12 cellular contexts compared by ENCODE assay signal in the genomic region with DNA sequence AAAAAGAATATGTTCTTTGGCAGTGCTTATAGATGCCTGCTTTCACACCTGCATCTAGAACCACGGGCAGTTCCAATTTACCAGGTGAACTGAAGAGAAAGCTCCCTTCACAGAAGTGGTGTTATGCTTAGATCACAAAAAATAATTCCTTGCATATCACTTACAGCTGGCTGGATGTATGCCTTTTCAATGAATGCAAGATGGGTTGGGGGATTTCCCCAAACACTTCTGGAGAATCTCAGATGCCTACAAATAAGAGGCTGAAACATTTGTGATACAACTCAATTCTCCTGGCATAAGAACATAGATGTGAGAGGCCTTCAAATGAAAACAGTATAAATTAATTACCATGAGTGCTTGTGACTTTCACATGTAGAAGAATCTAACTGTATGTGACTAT. TPM values are rescaled to one million over a fixed set of nuclear protein-coding genes. Genes with fewer than 3 reads are reported as not detected.
"Had no signal": no experiment of that assay in that cellular context is flagged by ENCODE, and none has a peak within 500 bp of the region (broad histone marks: within the 10 kb centered on the region; RNA-seq: fewer than 3 reads in every experiment).

No MANE protein-coding gene starts in this region.

- H3K4me1 Mint-ChIP-seq: IgD-negative memory B cell had no signal

- H3K9me3 Mint-ChIP-seq: HFFc6 had no signal

- H3K4me1 ChIP-seq: HAP-1 had no signal

- H3K9ac ChIP-seq: GM23248 had no signal

- H3K9me3 ChIP-seq: HAP-1 had no signal

- H3K27ac Mint-ChIP-seq: HFFc6, IgD-negative memory B cell had no signal

- H3K27ac ChIP-seq: GM23248, HL-60 had no signal

- H3K36me3 ChIP-seq: HAP-1 had no signal

- H2AFZ ChIP-seq: GM23248 had no signal

- H3K4me3 ChIP-seq: GM23248, HAP-1 had no signal

- H3K4me3 Mint-ChIP-seq: HFFc6, IgD-negative memory B cell had no signal

- FAIRE-seq: HepG2 had no signal

- ATAC-seq: HCT116, HepG2 had no signal

- DNase-seq: GM23248, GOT3, H7, HFFc6, KBM-7 had no signal

RNA-seq across cellular contexts. Expression of gene C9, which starts 26.8 kb away (rescaled TPM):
- total RNA-seq: GM23248, H4, H7, HepG2, HT1080 had no signal
- polyA plus RNA-seq: GM23248, HepG2, IgD-negative memory B cell had no signal
